Comparison of ENCODE assay signal across 6 cellular contexts in genomic region chr6:138610816-138611215, GRCh38.
"Had no signal": no experiment of that assay in that cellular context is flagged by ENCODE, and none has a peak within 500 bp of the region (broad histone marks: within the 10 kb centered on the region; RNA-seq: fewer than 3 reads in every experiment).

No MANE protein-coding gene starts in this region.

- H3K27ac ChIP-seq: HL-60 had no signal

- H3K4me3 ChIP-seq: HAP-1 had no signal

- H3K36me3 ChIP-seq: HAP-1 had no signal

- H3K9me3 ChIP-seq: HAP-1 had no signal

- DNase-seq: GOT3, H7, HFFc6, KBM-7 had no signal
